Comparison of ENCODE assay signal across 18 cellular contexts in genomic region chr15:93460717-93461116, GRCh38.
A peak's percentile ranks its signal among the peaks of the same experiment; 100 is the strongest.
DNase-seq lines count a peak whose midpoint lies in the region; ATAC-seq, FAIRE-seq and TF ChIP-seq lines count a peak whose summit lies in the region.
"Had no signal": no experiment of that assay in that cellular context is flagged by ENCODE, and none has a peak within 500 bp of the region (broad histone marks: within the 10 kb centered on the region; RNA-seq: fewer than 3 reads in every experiment).

No MANE protein-coding gene starts in this region.

- H3K4me3 ChIP-seq in astrocyte (ENCODE audit: insufficient read depth, low read depth, low read length), result no peak overlapping the region
- H3K4me3 ChIP-seq: left ventricle myocardium inferior, neural progenitor cell, uterus had no signal

- DNase-seq in astrocyte (ENCODE audit: low read depth) (peak; percentile 53), NOMO-1 treated with dmso at 0.1 percent for 144 hours (lab: John Stamatoyannopoulos, UW; ENCODE audit: unreplicated experiment) (no peak), AML-193 (lab: John Stamatoyannopoulos, UW) (no peak), HFFc6 (no peak)
- DNase-seq: activated T-cell treated with anti-CD3 and anti-CD28 coated beads, Interleukin-2, amount 50 U/mL, for 4 hours; effector memory CD4-positive, alpha-beta T cell; HCEC 1CT; left ventricle myocardium inferior; NCI-H1694; NCI-H774; uterus had no signal

- ATAC-seq in GM18502 (IDR thresholded peaks at IDR 0.05; ENCODE audit: poor library complexity, unreplicated experiment), result peak; percentile 68
- ATAC-seq in GM19468 (IDR thresholded peaks at IDR 0.05; ENCODE audit: extremely low read depth, unreplicated experiment), result peak; percentile 93
- ATAC-seq in HG03066 (IDR thresholded peaks at IDR 0.05; ENCODE audit: low read depth, unreplicated experiment), result peak; percentile 78
- no peak for ATAC-seq in SK-N-SH treated with all-trans-retinoic acid at 6 μM for 48 hours
- ATAC-seq: WTC11 had no signal

- H3K27me3 Mint-ChIP-seq in astrocyte (ENCODE audit: low read depth, unreplicated experiment), result peaks cover 20% of the 10 kb centered on the region
- H3K27me3 Mint-ChIP-seq in HFFc6 (ENCODE audit: insufficient read depth), result no peaks in the 10 kb centered on the region; the same call in 1 of the 2 replicates

- H3K36me3 ChIP-seq in astrocyte (ENCODE audit: insufficient read depth, low read length), result no peaks in the 10 kb centered on the region
- H3K36me3 ChIP-seq: left ventricle myocardium inferior, neural progenitor cell, uterus had no signal

- H3K9me3 ChIP-seq in astrocyte (ENCODE audit: insufficient read depth, low read depth, low read length), result no peaks in the 10 kb centered on the region
- H3K9me3 ChIP-seq: left ventricle myocardium inferior, uterus had no signal

- H3K9me3 Mint-ChIP-seq in astrocyte (ENCODE audit: unreplicated experiment), result peaks cover 14% of the 10 kb centered on the region
- H3K9me3 Mint-ChIP-seq in HFFc6, result peaks cover 64% of the 10 kb centered on the region
- H3K9me3 Mint-ChIP-seq: activated T-cell treated with anti-CD3 and anti-CD28 coated beads, Interleukin-2, amount 50 U/mL, for 4 hours; neural progenitor cell had no signal

- no peaks in the 10 kb centered on the region for H3K4me1 ChIP-seq in astrocyte (ENCODE audit: insufficient read depth, low read length)
- H3K4me1 ChIP-seq: uterus had no signal

- H3K4me3 Mint-ChIP-seq in astrocyte (ENCODE audit: unreplicated experiment) (no peak overlapping the region), HFFc6 (no peak overlapping the region)
- H3K4me3 Mint-ChIP-seq: activated T-cell treated with anti-CD3 and anti-CD28 coated beads, Interleukin-2, amount 50 U/mL, for 4 hours; neural progenitor cell; WTC11 had no signal

- H3K4me1 Mint-ChIP-seq in astrocyte (ENCODE audit: low read depth, unreplicated experiment) (peaks cover 14% of the 10 kb centered on the region), HFFc6 (ENCODE audit: low read depth) (no peaks in the 10 kb centered on the region)

- TF ChIP-seq CTCF in astrocyte (IDR thresholded peaks at IDR 0.05; ENCODE audit: insufficient read depth, low read depth, low read length) (no peak), HFFc6 (IDR thresholded peaks at IDR 0.05) (no peak)

- no peaks in the 10 kb centered on the region for H3K79me2 ChIP-seq in astrocyte (ENCODE audit: insufficient read depth, low read length)

- H3K27ac Mint-ChIP-seq in astrocyte (ENCODE audit: unreplicated experiment), result no peak overlapping the region
- H3K27ac Mint-ChIP-seq in HFFc6, result no peak overlapping the region
- H3K27ac Mint-ChIP-seq: neural progenitor cell, WTC11 had no signal

- no peaks in the 10 kb centered on the region for H4K20me1 ChIP-seq in astrocyte (ENCODE audit: insufficient read depth, low read length)

- H2AFZ ChIP-seq in astrocyte (ENCODE audit: low read depth, low read length), result no peak overlapping the region
- H2AFZ ChIP-seq: neural progenitor cell had no signal

- no peak overlapping the region for H3K4me2 ChIP-seq in astrocyte (ENCODE audit: low read length)
- H3K4me2 ChIP-seq: neural progenitor cell had no signal

- no peak overlapping the region for H3K9ac ChIP-seq in astrocyte (ENCODE audit: low read length)
- H3K9ac ChIP-seq: neural progenitor cell had no signal

- no peak overlapping the region for H3K27ac ChIP-seq in astrocyte (ENCODE audit: low read depth, low read length)
- H3K27ac ChIP-seq: left ventricle myocardium inferior, neural progenitor cell, uterus had no signal

- H3K27me3 ChIP-seq in astrocyte (ENCODE audit: insufficient read depth, low read length), result no peaks in the 10 kb centered on the region
- H3K27me3 ChIP-seq: neural progenitor cell, uterus had no signal

- H3K36me3 Mint-ChIP-seq in astrocyte (ENCODE audit: low read depth, unreplicated experiment) (no peaks in the 10 kb centered on the region), HFFc6 (ENCODE audit: low read depth) (no peaks in the 10 kb centered on the region)

- FAIRE-seq in astrocyte (lab: Jason Lieb, UNC), result no peak
- FAIRE-seq: GM12892 had no signal

TF ChIP-seq in SK-N-SH treated with all-trans-retinoic acid at 6 μM for 48 hours, 23 proteins besides CTCF, POLR2A, EP300 and RAD21:
- no peak for TF ChIP-seq ZNF70 (CRISPR knock-in tag; IDR thresholded peaks at IDR 0.05)
- TF ChIP-seq ARNTL (CRISPR knock-in tag; IDR thresholded peaks at IDR 0.05; ENCODE audit: borderline replicate concordance, low read depth), result no peak
- TF ChIP-seq CSDC2 (CRISPR knock-in tag; IDR thresholded peaks at IDR 0.05), result no peak
- no peak for TF ChIP-seq TSHZ2 (CRISPR knock-in tag; IDR thresholded peaks at IDR 0.05)
- no peak for TF ChIP-seq POU6F1 (CRISPR knock-in tag; IDR thresholded peaks at IDR 0.05; ENCODE audit: borderline replicate concordance, low read depth)
- TF ChIP-seq ZC3H10 (CRISPR knock-in tag; IDR thresholded peaks at IDR 0.05), result no peak
- no peak for TF ChIP-seq ZFP30 (CRISPR knock-in tag; IDR thresholded peaks at IDR 0.05)
- TF ChIP-seq PATZ1 (CRISPR knock-in tag; IDR thresholded peaks at IDR 0.05; ENCODE audit: borderline replicate concordance), result no peak
- no peak for TF ChIP-seq TCF4 (CRISPR knock-in tag; IDR thresholded peaks at IDR 0.05; ENCODE audit: borderline replicate concordance)
- TF ChIP-seq ISL1 (CRISPR knock-in tag; IDR thresholded peaks at IDR 0.05), result no peak
- TF ChIP-seq OSR1 (CRISPR knock-in tag; IDR thresholded peaks at IDR 0.05), result no peak
- no peak for TF ChIP-seq SNAI2 (CRISPR knock-in tag; IDR thresholded peaks at IDR 0.05)
- no peak for TF ChIP-seq RARB (CRISPR knock-in tag; IDR thresholded peaks at IDR 0.05)
- no peak for TF ChIP-seq ZFP3 (CRISPR knock-in tag; IDR thresholded peaks at IDR 0.05)
- TF ChIP-seq ZNF565 (CRISPR knock-in tag; conservative IDR thresholded peaks at IDR 0.05; ENCODE audit: low read depth), result no peak
- no peak for TF ChIP-seq ZNF8 (CRISPR knock-in tag; IDR thresholded peaks at IDR 0.05)
